In the genomic region with DNA sequence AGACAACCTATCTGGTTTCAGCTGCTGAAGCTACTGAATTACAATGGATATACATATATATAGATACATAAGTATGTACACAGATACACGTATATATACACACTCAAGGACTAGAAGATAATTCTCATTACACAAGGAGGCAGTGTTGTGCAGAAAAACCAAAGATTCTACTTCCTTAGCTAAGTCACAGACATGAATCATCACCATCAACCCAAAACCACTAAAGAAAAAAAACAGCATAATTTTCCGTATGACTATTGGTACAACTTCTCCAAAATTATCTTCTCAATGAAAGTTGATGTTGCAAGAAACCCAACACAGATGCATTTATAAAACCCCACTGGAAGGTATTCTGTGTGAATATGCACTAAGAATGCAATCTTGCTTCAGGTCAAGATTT, we compare ENCODE assay signal across 8 cellular contexts. TPM values are rescaled to one million over a fixed set of nuclear protein-coding genes. Genes with fewer than 3 reads are reported as not detected.
DNase-seq lines count a peak whose midpoint lies in the region; ATAC-seq lines count a peak whose summit lies in the region.
"Had no signal": no experiment of that assay in that cellular context is flagged by ENCODE, and none has a peak within 500 bp of the region (broad histone marks: within the 10 kb centered on the region; RNA-seq: fewer than 3 reads in every experiment).

No MANE protein-coding gene starts in this region.

- DNase-seq in GM03348 (ENCODE audit: low spot score) (peak; percentile 85), RKO (ENCODE audit: low spot score) (peak; percentile 87), dermis blood vessel endothelial cell (peak; percentile 90), myocyte (ENCODE audit: low read depth) (peak; percentile 75)
- no peak for DNase-seq in activated effector memory CD4-positive, alpha-beta T cell treated with Interleukin-2 at 50 U/mL for 16 hours

- ATAC-seq in GM19467 (IDR thresholded peaks at IDR 0.05; ENCODE audit: unreplicated experiment) (peak; percentile 94), HG03469 (IDR thresholded peaks at IDR 0.05; ENCODE audit: unreplicated experiment) (peak; percentile 96)

RNA-seq across cellular contexts. Expression of a gene that starts 36.8 kb away (rescaled TPM):
- total RNA-seq in dermis blood vessel endothelial cell (32.7 and 36.2 TPM in 2 replicates), myocyte (34.1 and 36.0 TPM in 2 replicates)
- 20.1 TPM for polyA plus RNA-seq in myocyte (2012)

RNA-seq across cellular contexts. Expression of a gene that starts 44.0 kb away (rescaled TPM):
- not detected in 2 replicates for total RNA-seq in dermis blood vessel endothelial cell
- not detected in 2 replicates for total RNA-seq in myocyte
- not detected for polyA plus RNA-seq in myocyte (2012)
- polyA plus RNA-seq: esophagus had no signal
